ENCODE assay signal across 1 cellular context in the genomic region with DNA sequence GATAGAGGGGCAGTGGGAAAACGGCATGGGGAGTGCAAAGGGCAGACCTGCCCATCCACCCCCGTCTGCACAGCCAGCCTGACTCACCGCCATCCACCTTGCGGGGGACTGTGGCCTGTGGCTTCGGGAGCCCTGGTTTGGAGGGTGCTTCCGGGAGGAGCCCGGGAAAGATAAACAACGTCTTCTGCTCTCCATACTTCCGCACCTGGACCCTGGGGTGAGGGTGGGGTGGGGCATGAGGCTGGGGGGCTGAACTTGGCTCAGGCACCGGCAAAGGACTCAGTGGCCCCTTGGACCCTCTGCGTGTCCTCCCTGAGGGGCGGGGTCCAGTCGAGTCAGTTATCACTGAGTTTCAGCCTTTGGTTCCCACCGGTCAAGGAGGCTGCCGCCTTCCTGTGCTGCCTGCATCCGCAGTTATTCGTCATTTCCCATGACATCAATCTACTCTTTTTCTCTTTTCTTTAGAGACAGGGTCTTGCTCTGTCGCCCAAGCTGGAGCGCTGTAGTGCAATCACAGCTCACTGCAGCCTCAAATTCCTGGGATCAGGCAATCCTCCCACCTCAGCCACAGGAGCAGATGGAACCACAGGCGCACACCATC.
TF ChIP-seq lines count a peak whose summit lies in the region.

No MANE protein-coding gene starts in this region.

TF ChIP-seq in HepG2, 621 proteins besides CTCF, POLR2A, EP300 and RAD21 (continues in another document):
- TF ChIP-seq TARDBP (CRISPR knock-in tag; IDR thresholded peaks at IDR 0.05) (peak; percentile 48; the same call in 1 of the 2 replicates), YEATS2 (CRISPR knock-in tag; IDR thresholded peaks at IDR 0.05; ENCODE audit: borderline replicate concordance) (peak; percentile 45; the same call in 1 of the 2 replicates), MYC (CRISPR knock-in tag; IDR thresholded peaks at IDR 0.05; ENCODE audit: borderline replicate concordance) (no peak), ZMYM4 (CRISPR knock-in tag; IDR thresholded peaks at IDR 0.05) (no peak), FOXA1 (IDR thresholded peaks at IDR 0.05) (no peak), FOXA1 (CRISPR knock-in tag; IDR thresholded peaks at IDR 0.05) (peak; percentile 47; the same call in 1 of the 2 replicates), TAF1 (CRISPR knock-in tag; IDR thresholded peaks at IDR 0.05) (no peak; the same call in 1 of the 2 replicates), HNF1B (CRISPR knock-in tag; IDR thresholded peaks at IDR 0.05) (peak; percentile 74), ZSCAN31 (CRISPR knock-in tag; IDR thresholded peaks at IDR 0.05; ENCODE audit: low read depth) (no peak), ZBTB7A (CRISPR knock-in tag; IDR thresholded peaks at IDR 0.05) (peak; percentile 18; the same call in 1 of the 2 replicates), ZNF740 (CRISPR knock-in tag; IDR thresholded peaks at IDR 0.05) (no peak), PITX1 (CRISPR knock-in tag; IDR thresholded peaks at IDR 0.05) (peak; percentile 33; the same call in 1 of the 2 replicates), EZH2 (conservative IDR thresholded peaks at IDR 0.05; ENCODE audit: low read depth, low read length) (no peak), ARNTL (CRISPR knock-in tag; IDR thresholded peaks at IDR 0.05) (no peak), ZNF788 (CRISPR knock-in tag; IDR thresholded peaks at IDR 0.05; ENCODE audit: borderline replicate concordance) (no peak), THAP7 (CRISPR knock-in tag; IDR thresholded peaks at IDR 0.05) (0 out of 2 replicates have a peak, but pooled peaks have one; percentile 27), HOMEZ (CRISPR knock-in tag; IDR thresholded peaks at IDR 0.05; ENCODE audit: low read depth) (no peak; the same call in 1 of the 2 replicates), ZNF562 (CRISPR knock-in tag; IDR thresholded peaks at IDR 0.05; ENCODE audit: borderline replicate concordance) (no peak), NCOA2 (CRISPR knock-in tag; IDR thresholded peaks at IDR 0.05) (no peak), NCOA5 (CRISPR knock-in tag; IDR thresholded peaks at IDR 0.05) (no peak), ZNF615 (CRISPR knock-in tag; IDR thresholded peaks at IDR 0.05; ENCODE audit: borderline replicate concordance) (no peak), JUNB (CRISPR knock-in tag; IDR thresholded peaks at IDR 0.05; ENCODE audit: borderline replicate concordance) (no peak), TFDP1 (CRISPR knock-in tag; IDR thresholded peaks at IDR 0.05; ENCODE audit: borderline replicate concordance) (no peak), TGIF2 (CRISPR knock-in tag; IDR thresholded peaks at IDR 0.05) (no peak), ZNF550 (CRISPR knock-in tag; IDR thresholded peaks at IDR 0.05; ENCODE audit: borderline replicate concordance) (no peak), ZNF530 (CRISPR knock-in tag; IDR thresholded peaks at IDR 0.05; ENCODE audit: low read depth) (no peak), ZNF12 (CRISPR knock-in tag; IDR thresholded peaks at IDR 0.05) (no peak), ZNF24 (IDR thresholded peaks at IDR 0.05) (no peak), ZNF317 (CRISPR knock-in tag; IDR thresholded peaks at IDR 0.05) (no peak), ELF4 (CRISPR knock-in tag; IDR thresholded peaks at IDR 0.05; ENCODE audit: borderline replicate concordance) (no peak), BCL6 (CRISPR knock-in tag; IDR thresholded peaks at IDR 0.05) (0 out of 2 replicates have a peak, but pooled peaks have one; percentile 17), SALL1 (CRISPR knock-in tag; IDR thresholded peaks at IDR 0.05) (0 out of 2 replicates have a peak, but pooled peaks have one; percentile 40), ZNF501 (CRISPR knock-in tag; IDR thresholded peaks at IDR 0.05) (peak; percentile 54; the same call in 1 of the 2 replicates), ZNF33A (CRISPR knock-in tag; IDR thresholded peaks at IDR 0.05; ENCODE audit: borderline replicate concordance) (no peak), SIN3A (IDR thresholded peaks at IDR 0.05; ENCODE audit: borderline replicate concordance, low read depth, low read length) (peak; percentile 57; the same call in 1 of the 2 replicates), MTA1 (CRISPR knock-in tag; IDR thresholded peaks at IDR 0.05; ENCODE audit: borderline replicate concordance) (no peak), HNF1A (IDR thresholded peaks at IDR 0.05; ENCODE audit: low read depth) (no peak), HNF1A (CRISPR knock-in tag; IDR thresholded peaks at IDR 0.05; ENCODE audit: borderline replicate concordance) (no peak), POLR2AphosphoS2 (IDR thresholded peaks at IDR 0.05; ENCODE audit: low read depth, low read length) (no peak), ZBTB42 (CRISPR knock-in tag; IDR thresholded peaks at IDR 0.05) (no peak), SP1 (IDR thresholded peaks at IDR 0.05) (no peak), SP1 (CRISPR knock-in tag; IDR thresholded peaks at IDR 0.05) (no peak)
- TF ChIP-seq, protein P1, sequence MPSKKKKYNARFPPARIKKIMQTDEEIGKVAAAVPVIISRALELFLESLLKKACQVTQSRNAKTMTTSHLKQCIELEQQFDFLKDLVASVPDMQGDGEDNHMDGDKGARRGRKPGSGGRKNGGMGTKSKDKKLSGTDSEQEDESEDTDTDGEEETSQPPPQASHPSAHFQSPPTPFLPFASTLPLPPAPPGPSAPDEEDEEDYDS (CRISPR knock-in tag; IDR thresholded peaks at IDR 0.05): no peak
- TF ChIP-seq, protein P2, sequence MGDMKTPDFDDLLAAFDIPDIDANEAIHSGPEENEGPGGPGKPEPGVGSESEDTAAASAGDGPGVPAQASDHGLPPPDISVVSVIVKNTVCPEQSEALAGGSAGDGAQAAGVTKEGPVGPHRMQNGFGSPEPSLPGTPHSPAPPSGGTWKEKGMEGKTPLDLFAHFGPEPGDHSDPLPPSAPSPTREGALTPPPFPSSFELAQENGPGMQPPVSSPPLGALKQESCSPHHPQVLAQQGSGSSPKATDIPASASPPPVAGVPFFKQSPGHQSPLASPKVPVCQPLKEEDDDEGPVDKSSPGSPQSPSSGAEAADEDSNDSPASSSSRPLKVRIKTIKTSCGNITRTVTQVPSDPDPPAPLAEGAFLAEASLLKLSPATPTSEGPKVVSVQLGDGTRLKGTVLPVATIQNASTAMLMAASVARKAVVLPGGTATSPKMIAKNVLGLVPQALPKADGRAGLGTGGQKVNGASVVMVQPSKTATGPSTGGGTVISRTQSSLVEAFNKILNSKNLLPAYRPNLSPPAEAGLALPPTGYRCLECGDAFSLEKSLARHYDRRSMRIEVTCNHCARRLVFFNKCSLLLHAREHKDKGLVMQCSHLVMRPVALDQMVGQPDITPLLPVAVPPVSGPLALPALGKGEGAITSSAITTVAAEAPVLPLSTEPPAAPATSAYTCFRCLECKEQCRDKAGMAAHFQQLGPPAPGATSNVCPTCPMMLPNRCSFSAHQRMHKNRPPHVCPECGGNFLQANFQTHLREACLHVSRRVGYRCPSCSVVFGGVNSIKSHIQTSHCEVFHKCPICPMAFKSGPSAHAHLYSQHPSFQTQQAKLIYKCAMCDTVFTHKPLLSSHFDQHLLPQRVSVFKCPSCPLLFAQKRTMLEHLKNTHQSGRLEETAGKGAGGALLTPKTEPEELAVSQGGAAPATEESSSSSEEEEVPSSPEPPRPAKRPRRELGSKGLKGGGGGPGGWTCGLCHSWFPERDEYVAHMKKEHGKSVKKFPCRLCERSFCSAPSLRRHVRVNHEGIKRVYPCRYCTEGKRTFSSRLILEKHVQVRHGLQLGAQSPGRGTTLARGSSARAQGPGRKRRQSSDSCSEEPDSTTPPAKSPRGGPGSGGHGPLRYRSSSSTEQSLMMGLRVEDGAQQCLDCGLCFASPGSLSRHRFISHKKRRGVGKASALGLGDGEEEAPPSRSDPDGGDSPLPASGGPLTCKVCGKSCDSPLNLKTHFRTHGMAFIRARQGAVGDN (CRISPR knock-in tag; IDR thresholded peaks at IDR 0.05): peak; percentile 90
- TF ChIP-seq, protein P3, sequence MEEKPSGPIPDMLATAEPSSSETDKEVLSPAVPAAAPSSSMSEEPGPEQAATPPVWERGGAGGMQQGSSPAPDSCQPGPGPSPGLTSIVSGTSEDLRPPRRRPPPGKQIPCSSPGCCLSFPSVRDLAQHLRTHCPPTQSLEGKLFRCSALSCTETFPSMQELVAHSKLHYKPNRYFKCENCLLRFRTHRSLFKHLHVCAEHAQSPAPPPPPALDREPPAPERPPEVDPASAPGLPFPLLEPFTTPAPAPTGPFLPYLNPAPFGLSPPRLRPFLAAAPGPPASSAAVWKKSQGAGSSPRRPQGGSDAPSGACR (CRISPR knock-in tag; IDR thresholded peaks at IDR 0.05): 0 out of 2 replicates have a peak, but pooled peaks have one; percentile 68
